Comparison of ENCODE assay signal across 8 cellular contexts in genomic region chr5:181260720-181261319, GRCh38. TPM values are rescaled to one million over a fixed set of nuclear protein-coding genes. Genes with fewer than 3 reads are reported as not detected.
DNase-seq lines count a peak whose midpoint lies in the region; ATAC-seq and TF ChIP-seq lines count a peak whose summit lies in the region.

Gene TRIM52 (minus strand): TSS chr5:181261143. CDS start chr5:181260813, 330 bp downstream.

- peaks cover 46% of the 10 kb centered on the region for H3K4me1 Mint-ChIP-seq in CD14-positive monocyte
- H3K4me1 Mint-ChIP-seq in naive thymus-derived CD4-positive, alpha-beta T cell: peaks cover 33 to 58% (median 54%) of the 10 kb centered on the region in 7 donors

- H3K36me3 ChIP-seq in naive thymus-derived CD4-positive, alpha-beta T cell (ENCODE audit: control insufficient read depth in 2 of 3, insufficient read depth in 3 of 3, low read length in 3 of 3): peaks cover 0 to 27% (median 0%) of the 10 kb centered on the region in 3 experiments

- H3K27ac ChIP-seq in naive thymus-derived CD4-positive, alpha-beta T cell (ENCODE audit: low read depth, low read length): peak within 1 kb of the TSS; percentile 97

- ATAC-seq in GM21447 (IDR thresholded peaks at IDR 0.05; ENCODE audit: unreplicated experiment): peak; percentile 82
- ATAC-seq in esophagus mucosa: peak; percentile 87
- peak; percentile 93 for ATAC-seq in naive thymus-derived CD4-positive, alpha-beta T cell
- peak; percentile 91 for ATAC-seq in stimulated activated naive CD8-positive, alpha-beta T cell treated with anti-CD3 and anti-CD28 coated beads, Interleukin-15, Interleukin-2, amounts not matched to agents 100 U/mL and 50 U/mL, for 24 hours

- DNase-seq in CD14-positive monocyte (ENCODE audit: low spot score) (peak; percentile 88), HuH-7 (ENCODE audit: low spot score) (peak; percentile 88), GDM1 (lab: John Stamatoyannopoulos, UW) (no peak)
- DNase-seq in activated CD8-positive, alpha-beta memory T cell treated with anti-CD3 and anti-CD28 coated beads, Interleukin-2, amount 50 U/mL, for 1 hour (ENCODE audit: extremely low read depth): peak; percentile 77
- peak; percentile 79 to 91 (median 90) for DNase-seq in naive thymus-derived CD4-positive, alpha-beta T cell
- peak; percentile 91 for DNase-seq in stimulated activated naive CD8-positive, alpha-beta T cell treated with anti-CD3 and anti-CD28 coated beads, Interleukin-15, Interleukin-2, amounts not matched to agents 100 U/mL and 50 U/mL, for 24 hours

- H3K9me3 Mint-ChIP-seq in CD14-positive monocyte: no peaks in the 10 kb centered on the region
- H3K9me3 Mint-ChIP-seq in naive thymus-derived CD4-positive, alpha-beta T cell: no peaks in the 10 kb centered on the region

- H3K27ac Mint-ChIP-seq in CD14-positive monocyte: peak within 1 kb of the TSS; percentile 93 to 99 (median 97)
- peak within 1 kb of the TSS; percentile 95 to 99 (median 98) for H3K27ac Mint-ChIP-seq in naive thymus-derived CD4-positive, alpha-beta T cell

- peak within 1 kb of the TSS; percentile 95 to 96 for H3K4me3 Mint-ChIP-seq in CD14-positive monocyte
- peak within 1 kb of the TSS; percentile 94 to 100 (median 98) for H3K4me3 Mint-ChIP-seq in naive thymus-derived CD4-positive, alpha-beta T cell

- no peaks in the 10 kb centered on the region for H3K9me3 ChIP-seq in naive thymus-derived CD4-positive, alpha-beta T cell (ENCODE audit: control insufficient read depth in 2 of 3, low read length in 3 of 3)

- peaks cover 19 to 28% of the 10 kb centered on the region in 2 donors for H3K36me3 Mint-ChIP-seq in CD14-positive monocyte
- peaks cover 0 to 34% (median 19%) of the 10 kb centered on the region in 5 donors for H3K36me3 Mint-ChIP-seq in naive thymus-derived CD4-positive, alpha-beta T cell

- peak within 1 kb of the TSS; percentile 93 for H3K4me3 ChIP-seq in naive thymus-derived CD4-positive, alpha-beta T cell (ENCODE audit: low read length)

- intact Hi-C loops in CD14-positive monocyte (cut with micrococcal nuclease): loop anchor here in 1 of 2 donors (2.0 to 5.0 kb wide), 3 partner anchors 16 to 69 kb away; partner anchors contain the start of gene TRIM41
- intact Hi-C loops in naive thymus-derived CD4-positive, alpha-beta T cell (cut with micrococcal nuclease): loop anchor here (1.0 to 10.0 kb wide), 11 partner anchors 17 to 1639 kb away; partner anchors contain the start of genes TRIM41 (in 2 of the 2), CNOT6 (in 1 of the 2), HNRNPH1 (in 1 of the 2) and RACK1 (in 1 of the 2)

- H3K27me3 ChIP-seq in naive thymus-derived CD4-positive, alpha-beta T cell (ENCODE audit: control insufficient read depth in 2 of 2, insufficient read depth in 2 of 2, low read length in 2 of 2): no peaks in the 10 kb centered on the region

- H3K4me1 ChIP-seq in naive thymus-derived CD4-positive, alpha-beta T cell (ENCODE audit: control insufficient read depth in 2 of 2, insufficient read depth in 2 of 2, low read length in 2 of 2): peaks cover 31 to 39% of the 10 kb centered on the region in 2 donors

- no peak for TF ChIP-seq CTCF in CD14-positive monocyte (IDR thresholded peaks at IDR 0.05)

- POLR2A ChIA-PET in naive thymus-derived CD4-positive, alpha-beta T cell (lab: Charles Lee): interaction anchor here (0.7 to 12.9 kb wide), 24 partner anchors 14 to 593 kb away, joined by 3 to 305 read pairs (median 5); partner anchors contain the start of genes RACK1, TRIM41 and TRIM7

- CTCF ChIA-PET in naive thymus-derived CD4-positive, alpha-beta T cell (lab: Charles Lee): interaction anchor here (0.6 to 2.7 kb wide), 8 partner anchors 10 to 77 kb away, joined by 3 to 16 read pairs (median 4); partner anchors contain the start of gene RACK1

- H3K27me3 Mint-ChIP-seq in CD14-positive monocyte (ENCODE audit: low read depth in 3 of 3): no peaks in the 10 kb centered on the region
- no peaks in the 10 kb centered on the region for H3K27me3 Mint-ChIP-seq in naive thymus-derived CD4-positive, alpha-beta T cell

RNA-seq across cellular contexts. Expression of gene TRIM52, which starts in this region (rescaled TPM):
- polyA plus RNA-seq in CD14-positive monocyte: 1 to 10 TPM; 5.7 to 8.5 TPM
- 2.7 TPM for total RNA-seq in esophagus mucosa
- total RNA-seq in naive thymus-derived CD4-positive, alpha-beta T cell: 10 to 100 TPM; 31.4 to 71.6 (median 35.7) TPM
- polyA plus RNA-seq in naive thymus-derived CD4-positive, alpha-beta T cell: 10 to 100 TPM; 39.2 to 50.5 TPM

Comparison
In these comparisons a context has a peak if more than half of its experiments do, and no peak if none do; other contexts are left out.
1. RNA of gene TRIM52 (polyA plus RNA-seq): 39.2 to 50.5 TPM in naive thymus-derived CD4-positive, alpha-beta T cell; 5.7 to 8.5 TPM in CD14-positive monocyte; every median in the first group is over 4 times any median in the second.
2. Peak in every context shown above with its lines, with median percentiles within 50 percentile points of each other: ATAC-seq.